ENCODE assay signal across 34 cellular contexts in genomic region chr11:12554122-12554521, GRCh38.
"Had no signal": no experiment of that assay in that cellular context is flagged by ENCODE, and none has a peak within 500 bp of the region (broad histone marks: within the 10 kb centered on the region; RNA-seq: fewer than 3 reads in every experiment).

No MANE protein-coding gene starts in this region.

- H3K9me3 ChIP-seq: adrenal gland, body of pancreas, breast epithelium, colonic mucosa had no signal

- H3K4me3 ChIP-seq: adrenal gland, body of pancreas, breast epithelium, colonic mucosa had no signal

- DNase-seq: activated B cell treated with CpG ODN at 0.5 μM for 24 hours; activated CD4-positive, alpha-beta memory T cell treated with anti-CD3 and anti-CD28 coated beads for 36 hours; activated CD4-positive, alpha-beta T cell treated with anti-CD3 and anti-CD28 coated beads for 4 hours; activated CD4-positive, alpha-beta T cell treated with anti-CD3 and anti-CD28 coated beads, Interleukin-2, amount 10 ng/mL, durations not matched to agents 24 days and 14 days; activated CD4-positive, alpha-beta T cell treated with anti-CD3 and anti-CD28 coated beads, Interleukin-2, amount 50 U/mL, for 1 hour; activated CD4-positive, alpha-beta T cell treated with anti-CD3 and anti-CD28 coated beads, Interleukin-2, amount 50 U/mL, for 4 hours; activated CD4-positive, CD25-positive, alpha-beta regulatory T cell treated with anti-CD3 and anti-CD28 coated beads, Interleukin-2, amount 50 U/mL, for 72 hours; activated CD8-positive, alpha-beta memory T cell treated with anti-CD3 and anti-CD28 coated beads, Interleukin-2, amount 50 U/mL, for 4 hours; activated CD8-positive, alpha-beta T cell treated with anti-CD3 and anti-CD28 coated beads for 36 hours; activated effector memory CD4-positive, alpha-beta T cell treated with anti-CD3 and anti-CD28 coated beads, Interleukin-2, amount 50 U/mL, for 16 hours; activated gamma-delta T cell treated with Interleukin-2 at 50 U/mL for 16 hours; activated naive CD4-positive, alpha-beta T cell; activated naive CD4-positive, alpha-beta T cell treated with anti-CD3 and anti-CD28 coated beads for 36 hours; activated naive CD4-positive, alpha-beta T cell treated with anti-CD3 and anti-CD28 coated beads, Interleukin-2, amount 50 U/mL, for 16 hours; activated naive CD8-positive, alpha-beta T cell treated with anti-CD3 and anti-CD28 coated beads for 36 hours; activated T-cell treated with anti-CD3 and anti-CD28 coated beads for 4 hours; activated T-cell treated with anti-CD3 and anti-CD28 coated beads, Interleukin-2, amount 50 U/mL, for 1 hour; activated T-cell treated with anti-CD3 and anti-CD28 coated beads, Interleukin-2, amount 50 U/mL, for 4 hours; activated T-cell treated with anti-CD3 and anti-CD28 coated beads, Interleukin-2, amount 50 U/mL, for 72 hours; adrenal gland; amniotic stem cell; aorta; body of pancreas; brain microvascular endothelial cell; cerebellar nuclear complex; colonic mucosa; T-helper 2 cell; T-helper 9 cell had no signal

- FAIRE-seq: astrocyte, TTC549 had no signal

- ATAC-seq: activated CD8-positive, alpha-beta T cell treated with anti-CD3 and anti-CD28 coated beads for 36 hours; activated naive CD4-positive, alpha-beta T cell treated with anti-CD3 and anti-CD28 coated beads, Interleukin-2, amount 50 U/mL, for 72 hours; activated T-cell treated with anti-CD3 and anti-CD28 coated beads, Interleukin-2, amount 50 U/mL, for 4 hours; activated T-cell treated with anti-CD3 and anti-CD28 coated beads, Interleukin-2, amount 50 U/mL, for 72 hours; activated T-helper 17 cell treated with anti-CD3 and anti-CD28 coated beads, Interleukin-2, amount 50 U/mL, for 72 hours; body of pancreas had no signal

- H3K27me3 ChIP-seq: adrenal gland, body of pancreas, brain microvascular endothelial cell, breast epithelium, colonic mucosa had no signal

- H3K4me1 ChIP-seq: body of pancreas, colonic mucosa had no signal

- H3K36me3 ChIP-seq: adrenal gland, brain microvascular endothelial cell, breast epithelium, colonic mucosa had no signal

- H3K27ac ChIP-seq: adrenal gland, body of pancreas, brain microvascular endothelial cell, breast epithelium, colonic mucosa, VCaP had no signal
